In genomic region chr3:135885885-135886284, GRCh38 we compare ENCODE assay signal across 5 cellular contexts.
"Had no signal": no experiment of that assay in that cellular context is flagged by ENCODE, and none has a peak within 500 bp of the region (broad histone marks: within the 10 kb centered on the region; RNA-seq: fewer than 3 reads in every experiment).

No MANE protein-coding gene starts in this region.

- H3K4me2 ChIP-seq: GM23338 had no signal

- H3K4me3 ChIP-seq: GM23338, K562 had no signal

- H2AFZ ChIP-seq: GM23338 had no signal

- DNase-seq: H9, HCEC 1CT, IMR-90 had no signal
